In genomic region chr14:21098134-21098891, GRCh38 we compare ENCODE assay signal across 8 cellular contexts. TPM values are rescaled to one million over a fixed set of nuclear protein-coding genes. Genes with fewer than 3 reads are reported as not detected.
A peak's percentile ranks its signal among the peaks of the same experiment; 100 is the strongest.
DNase-seq lines count a peak whose midpoint lies in the region; ATAC-seq and TF ChIP-seq lines count a peak whose summit lies in the region.

Gene ZNF219, minus strand, starts transcription at chr14:21098655. Its CDS starts 5,064 bp downstream, at chr14:21093591.

- H3K36me3 Mint-ChIP-seq in activated CD4-positive, alpha-beta memory T cell treated with anti-CD3 and anti-CD28 coated beads for 36 hours: no peaks in the 10 kb centered on the region
- H3K36me3 Mint-ChIP-seq in endothelial cell (ENCODE audit: low read depth, unreplicated experiment): peaks cover 4% of the 10 kb centered on the region

- H3K27me3 ChIP-seq in Loucy (ENCODE audit: insufficient read depth, low read length, poor library complexity, severe bottlenecking): no peaks in the 10 kb centered on the region
- no peaks in the 10 kb centered on the region for H3K27me3 ChIP-seq in stomach smooth muscle (ENCODE audit: control insufficient read depth in 1 of 2, insufficient read depth in 2 of 2, low read length in 2 of 2)

- peak within 1 kb of the TSS; percentile 79 for H3K9ac ChIP-seq in Loucy (ENCODE audit: low read depth, low read length, poor library complexity, severe bottlenecking)
- H3K9ac ChIP-seq in stomach smooth muscle (ENCODE audit: low read length in 2 of 2): peak within 1 kb of the TSS; percentile 78 to 89

- no peaks in the 10 kb centered on the region for H3K9me3 Mint-ChIP-seq in activated CD4-positive, alpha-beta memory T cell treated with anti-CD3 and anti-CD28 coated beads for 36 hours
- no peaks in the 10 kb centered on the region for H3K9me3 Mint-ChIP-seq in endothelial cell (ENCODE audit: unreplicated experiment)

- peak within 1 kb of the TSS; percentile 76 for H3K4me2 ChIP-seq in Loucy (ENCODE audit: low read depth, low read length, poor library complexity, severe bottlenecking)

- H4K20me1 ChIP-seq in Loucy (ENCODE audit: insufficient read depth, low read length, poor library complexity, severe bottlenecking): no peaks in the 10 kb centered on the region

- no peaks in the 10 kb centered on the region for H3K36me3 ChIP-seq in Loucy (ENCODE audit: insufficient read depth, low read length)
- no peaks in the 10 kb centered on the region for H3K36me3 ChIP-seq in stomach smooth muscle (ENCODE audit: control insufficient read depth in 2 of 2, insufficient read depth in 2 of 2, low read length in 2 of 2)

- no peaks in the 10 kb centered on the region for H3K9me2 ChIP-seq in Loucy (replicated peaks; ENCODE audit: low read depth, low read length)

- CTCF ChIA-PET in activated CD4-positive, alpha-beta memory T cell treated with anti-CD3 and anti-CD28 coated beads for 36 hours (lab: Charles Lee): interaction anchor here (0.9 to 7.8 kb wide), 5 partner anchors 9 to 83 kb away, joined by 5 to 278 read pairs (median 6); no protein-coding TSS in a partner anchor

- no peak for ATAC-seq in GM19467 (IDR thresholded peaks at IDR 0.05; ENCODE audit: unreplicated experiment)

- H3K27me3 Mint-ChIP-seq in activated CD4-positive, alpha-beta memory T cell treated with anti-CD3 and anti-CD28 coated beads for 36 hours: no peaks in the 10 kb centered on the region
- H3K27me3 Mint-ChIP-seq in endothelial cell (ENCODE audit: unreplicated experiment): peaks cover 8% of the 10 kb centered on the region

- POLR2A ChIA-PET in activated CD4-positive, alpha-beta memory T cell treated with anti-CD3 and anti-CD28 coated beads for 36 hours (lab: Charles Lee): interaction anchor here (1.5 kb wide), 1 partner anchor 28 kb away, joined by 4 read pairs; the partner anchor contains the start of gene ARHGEF40

- peak within 1 kb of the TSS; percentile 79 for H3K4me3 Mint-ChIP-seq in activated CD4-positive, alpha-beta memory T cell treated with anti-CD3 and anti-CD28 coated beads for 36 hours
- peak within 1 kb of the TSS; percentile 94 for H3K4me3 Mint-ChIP-seq in endothelial cell (ENCODE audit: unreplicated experiment)

- no peak; the same call in 1 of the 2 replicates for TF ChIP-seq CTCF in Loucy (conservative IDR thresholded peaks at IDR 0.05; ENCODE audit: low read length)
- no peak for TF ChIP-seq CTCF in endothelial cell (IDR thresholded peaks at IDR 0.05; ENCODE audit: unreplicated experiment)

- H3K27ac ChIP-seq in stomach smooth muscle (ENCODE audit: low read length): peak within 1 kb of the TSS; percentile 87

- intact Hi-C loops in activated CD4-positive, alpha-beta memory T cell treated with anti-CD3 and anti-CD28 coated beads for 36 hours (cut with micrococcal nuclease): no loop called here

- H3F3A ChIP-seq in Loucy (ENCODE audit: low read depth): peaks cover 23% of the 10 kb centered on the region

- H3K4me1 Mint-ChIP-seq in activated CD4-positive, alpha-beta memory T cell treated with anti-CD3 and anti-CD28 coated beads for 36 hours (ENCODE audit: low read depth): peaks cover 37% of the 10 kb centered on the region
- H3K4me1 Mint-ChIP-seq in endothelial cell (ENCODE audit: unreplicated experiment): peaks cover 39% of the 10 kb centered on the region

- H3K4me1 ChIP-seq in Loucy (ENCODE audit: insufficient read depth, low read length, poor library complexity, severe bottlenecking): peaks cover 32% of the 10 kb centered on the region
- peaks cover 39% of the 10 kb centered on the region for H3K4me1 ChIP-seq in stomach smooth muscle (ENCODE audit: control insufficient read depth, insufficient read depth, low read length)

- peak within 1 kb of the TSS; percentile 91 for H2AFZ ChIP-seq in Loucy (ENCODE audit: low read length)

- peak within 1 kb of the TSS; percentile 77 for H3K4me3 ChIP-seq in Loucy (ENCODE audit: low read length, poor library complexity, severe bottlenecking)
- H3K4me3 ChIP-seq in stomach smooth muscle (ENCODE audit: low read length in 2 of 2): peak within 1 kb of the TSS; percentile 72 to 88

- H3K27ac Mint-ChIP-seq in activated CD4-positive, alpha-beta memory T cell treated with anti-CD3 and anti-CD28 coated beads for 36 hours: peak within 1 kb of the TSS; percentile 40
- peak within 1 kb of the TSS; percentile 84 for H3K27ac Mint-ChIP-seq in endothelial cell (ENCODE audit: unreplicated experiment)

- DNase-seq in EL (peak; percentile 67), endothelial cell (ENCODE audit: low spot score) (peak; percentile 48), medulla oblongata (ENCODE audit: extremely low spot score) (peak; percentile 52), inferior parietal cortex (ENCODE audit: extremely low spot score) (no peak)
- peak; percentile 42 for DNase-seq in activated CD4-positive, alpha-beta memory T cell treated with anti-CD3 and anti-CD28 coated beads for 36 hours

- H3K9me3 ChIP-seq in Loucy (ENCODE audit: insufficient read depth, low read depth, low read length) (no peaks in the 10 kb centered on the region), stomach smooth muscle (ENCODE audit: control insufficient read depth in 2 of 2, low read length in 2 of 2) (no peaks in the 10 kb centered on the region)

- peaks cover 7% of the 10 kb centered on the region for H3K79me2 ChIP-seq in Loucy (ENCODE audit: insufficient read depth, low read length)

RNA-seq across cellular contexts. Expression of gene ZNF219, which starts in this region (rescaled TPM):
- 10 to 100 TPM in 1 of 2 experiments, 1 to 10 TPM in 1; 9.9 to 10.7 TPM for total RNA-seq in activated CD4-positive, alpha-beta memory T cell treated with anti-CD3 and anti-CD28 coated beads for 36 hours
- total RNA-seq in endothelial cell (ENCODE audit: unreplicated experiment): 27.0 TPM
